ENCODE assay signal across 11 cellular contexts in the genomic region with DNA sequence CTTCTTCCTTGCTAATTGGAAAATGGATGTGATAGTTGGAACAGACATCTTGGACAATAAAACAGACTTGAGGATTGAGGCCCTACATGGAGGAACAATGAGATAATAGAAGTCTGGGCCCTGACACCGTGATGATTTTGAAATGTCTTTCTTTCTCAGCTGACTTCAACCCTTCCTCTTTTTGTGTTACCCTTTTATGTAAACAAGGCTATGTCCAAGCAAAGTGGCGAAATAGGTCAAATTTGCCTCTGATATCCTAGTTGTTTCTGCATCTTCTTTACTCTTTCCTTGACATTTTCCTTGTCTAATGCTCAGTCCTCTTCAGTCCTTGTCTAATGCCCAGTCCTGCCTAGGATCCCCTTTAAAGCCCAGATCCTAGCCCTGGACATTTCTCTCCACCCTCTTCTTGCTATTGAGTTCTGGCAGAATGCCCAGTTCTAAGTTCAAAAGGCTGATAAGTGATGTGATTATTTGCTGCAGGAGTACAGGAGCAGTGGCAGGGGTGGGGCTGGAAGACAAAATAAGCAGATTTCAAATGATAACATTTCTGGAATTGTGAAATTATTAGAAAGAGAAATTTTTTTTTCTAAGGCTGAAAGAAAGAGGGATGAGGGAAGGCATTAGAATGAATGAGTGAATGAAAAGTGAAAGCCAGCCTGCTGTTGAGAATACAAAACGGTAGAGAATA. TPM values are rescaled to one million over a fixed set of nuclear protein-coding genes. Genes with fewer than 3 reads are reported as not detected.
DNase-seq lines count a peak whose midpoint lies in the region; ATAC-seq and TF ChIP-seq lines count a peak whose summit lies in the region.
"Had no signal": no experiment of that assay in that cellular context is flagged by ENCODE, and none has a peak within 500 bp of the region (broad histone marks: within the 10 kb centered on the region; RNA-seq: fewer than 3 reads in every experiment).

No MANE protein-coding gene starts in this region.

- POLR2A ChIA-PET in CD8-positive, alpha-beta T cell (lab: Charles Lee) = no interaction called here

- no peak for TF ChIP-seq CTCF in lung (IDR thresholded peaks at IDR 0.05; ENCODE audit: control extremely low read depth, extremely low read depth)
- TF ChIP-seq CTCF in CD8-positive, alpha-beta T cell (IDR thresholded peaks at IDR 0.05) = no peak
- TF ChIP-seq CTCF in esophagus muscularis mucosa (IDR thresholded peaks at IDR 0.05) = no peak
- TF ChIP-seq CTCF in natural killer cell (IDR thresholded peaks at IDR 0.05) = no peak

- peaks cover 9% of the 10 kb centered on the region for H3K27me3 Mint-ChIP-seq in CD8-positive, alpha-beta T cell (ENCODE audit: low read depth)
- peaks cover 16 to 29% of the 10 kb centered on the region in 2 donors for H3K27me3 Mint-ChIP-seq in natural killer cell (ENCODE audit: low read depth in 2 of 2)

- H3K4me1 ChIP-seq in lung (ENCODE audit: control insufficient read depth in 2 of 2, insufficient read depth in 2 of 2, low read length in 2 of 2) = peaks cover 2 to 4% of the 10 kb centered on the region in 2 donors
- no peaks in the 10 kb centered on the region for H3K4me1 ChIP-seq in CD8-positive, alpha-beta T cell (ENCODE audit: insufficient read depth, low read length)
- H3K4me1 ChIP-seq in esophagus muscularis mucosa = peaks cover 0 to 4% (median 0%) of the 10 kb centered on the region in 4 donors

- no peaks in the 10 kb centered on the region for H3K36me3 ChIP-seq in lung (ENCODE audit: control insufficient read depth in 2 of 2, insufficient read depth in 2 of 2, low read length in 2 of 2)
- no peaks in the 10 kb centered on the region for H3K36me3 ChIP-seq in CD8-positive, alpha-beta T cell (ENCODE audit: insufficient read depth, low read length)
- H3K36me3 ChIP-seq in esophagus muscularis mucosa = no peaks in the 10 kb centered on the region

- ATAC-seq in lung (ENCODE audit: insufficient read depth, low FRiP score) (peak; percentile 34), natural killer cell (no peak)
- no peak for ATAC-seq in CD8-positive, alpha-beta T cell

- H3K4me3 Mint-ChIP-seq in CD8-positive, alpha-beta T cell = no peak overlapping the region
- H3K4me3 Mint-ChIP-seq in natural killer cell = no peak overlapping the region
- H3K4me3 Mint-ChIP-seq: activated B cell treated with CpG ODN at 0.5 μM for 24 hours; activated naive CD8-positive, alpha-beta T cell treated with anti-CD3 and anti-CD28 coated beads, Interleukin-2, amount 10 ng/mL, durations not matched to agents 7 days and 5 days had no signal

- intact Hi-C loops in CD8-positive, alpha-beta T cell (cut with DNase I, micrococcal nuclease) = no loop called here
- intact Hi-C loops in esophagus muscularis mucosa (cut with DNase I) (no loop called here), natural killer cell (cut with micrococcal nuclease) (no loop called here)

- TF ChIP-seq POLR2A in esophagus muscularis mucosa (IDR thresholded peaks at IDR 0.05; ENCODE audit: low read depth) = no peak

- CTCF ChIA-PET in CD8-positive, alpha-beta T cell (lab: Charles Lee) = no interaction called here

- 28 to 34% methylated on average over 3 of the region's 3 CpGs for WGBS in lung, 2 donors
- WGBS in esophagus muscularis mucosa = 67% methylated on average over 3 of the region's 3 CpGs

- no peak overlapping the region for H3K27ac ChIP-seq in lung (ENCODE audit: low read depth in 1 of 2, low read length in 1 of 2)
- H3K27ac ChIP-seq in CD8-positive, alpha-beta T cell (ENCODE audit: low read depth, low read length) = no peak overlapping the region
- peak overlapping the region in 1 of 4 donors; percentile 25 for H3K27ac ChIP-seq in esophagus muscularis mucosa (replicated peaks in 1 of 4)

- no peak overlapping the region for H3K4me3 ChIP-seq in lung
- H3K4me3 ChIP-seq in CD8-positive, alpha-beta T cell (ENCODE audit: low read depth, low read length) = no peak overlapping the region
- no peak overlapping the region for H3K4me3 ChIP-seq in esophagus muscularis mucosa

- in situ Hi-C loops in SK-MEL-5 (cut with HindIII; ENCODE audit: low pct_unique_long_range_greater_than_20kb, low sequenced_read_pairs) = no loop called here

- no peak for TF ChIP-seq EP300 in esophagus muscularis mucosa (IDR thresholded peaks at IDR 0.05)

- DNase-seq in DMS 273 (lab: John Stamatoyannopoulos, UW; ENCODE audit: unreplicated experiment) (peak; percentile 60), NCI-H1105 (lab: John Stamatoyannopoulos, UW) (peak; percentile 87), SK-MEL-5 (ENCODE audit: low read depth, low spot score) (peak; percentile 22), lung (ENCODE audit: low spot score) (no peak), kidney glomerular epithelial cell (lab: John Stamatoyannopoulos, UW) (no peak), esophagus muscularis mucosa (ENCODE audit: extremely low spot score) (no peak), natural killer cell (no peak)
- no peak for DNase-seq in CD8-positive, alpha-beta T cell
- DNase-seq: activated B cell treated with CpG ODN at 0.5 μM for 24 hours; activated naive CD8-positive, alpha-beta T cell treated with anti-CD3 and anti-CD28 coated beads, Interleukin-2, amount 10 ng/mL, durations not matched to agents 7 days and 5 days; stimulated activated CD4-positive, alpha-beta T cell treated with anti-CD3 and anti-CD28 coated beads, Interleukin-4, amount 100 ng/mL, for 1 hour had no signal

- no peaks in the 10 kb centered on the region for H3K9me3 Mint-ChIP-seq in CD8-positive, alpha-beta T cell
- H3K9me3 Mint-ChIP-seq in natural killer cell = no peaks in the 10 kb centered on the region
- H3K9me3 Mint-ChIP-seq: activated B cell treated with CpG ODN at 0.5 μM for 24 hours; activated naive CD8-positive, alpha-beta T cell treated with anti-CD3 and anti-CD28 coated beads, Interleukin-2, amount 10 ng/mL, durations not matched to agents 7 days and 5 days had no signal

- no peaks in the 10 kb centered on the region for H3K36me3 Mint-ChIP-seq in CD8-positive, alpha-beta T cell
- no peaks in the 10 kb centered on the region for H3K36me3 Mint-ChIP-seq in natural killer cell
- H3K36me3 Mint-ChIP-seq: activated naive CD8-positive, alpha-beta T cell treated with anti-CD3 and anti-CD28 coated beads, Interleukin-2, amount 10 ng/mL, durations not matched to agents 7 days and 5 days had no signal

- H3K9me3 ChIP-seq in lung (ENCODE audit: control insufficient read depth in 2 of 2, insufficient read depth in 1 of 2, low read length in 1 of 2) (no peaks in the 10 kb centered on the region), esophagus muscularis mucosa (no peaks in the 10 kb centered on the region)
- H3K9me3 ChIP-seq in CD8-positive, alpha-beta T cell (ENCODE audit: low read length) = no peaks in the 10 kb centered on the region

- H3K27me3 ChIP-seq in lung (ENCODE audit: control insufficient read depth, insufficient read depth) = no peaks in the 10 kb centered on the region
- H3K27me3 ChIP-seq in CD8-positive, alpha-beta T cell (ENCODE audit: insufficient read depth, low read length) = no peaks in the 10 kb centered on the region
- H3K27me3 ChIP-seq in esophagus muscularis mucosa = peaks cover 0 to 1% (median 0%) of the 10 kb centered on the region in 4 donors

- no peaks in the 10 kb centered on the region for H3K4me1 Mint-ChIP-seq in CD8-positive, alpha-beta T cell (ENCODE audit: low read depth)
- H3K4me1 Mint-ChIP-seq in natural killer cell = no peaks in the 10 kb centered on the region
- H3K4me1 Mint-ChIP-seq: activated naive CD8-positive, alpha-beta T cell treated with anti-CD3 and anti-CD28 coated beads, Interleukin-2, amount 10 ng/mL, durations not matched to agents 7 days and 5 days had no signal

- H3K27ac Mint-ChIP-seq in CD8-positive, alpha-beta T cell = no peak overlapping the region
- no peak overlapping the region for H3K27ac Mint-ChIP-seq in natural killer cell
- H3K27ac Mint-ChIP-seq: activated B cell treated with CpG ODN at 0.5 μM for 24 hours; activated naive CD8-positive, alpha-beta T cell treated with anti-CD3 and anti-CD28 coated beads, Interleukin-2, amount 10 ng/mL, durations not matched to agents 7 days and 5 days had no signal

RNA-seq across cellular contexts. Expression of a gene that starts 6.5 kb away (rescaled TPM):
- total RNA-seq in SK-MEL-5 (2014; rRNA removed; shearing (Covaris generic)) = 51.5 and 53.0 TPM in 2 replicates
- polyA plus RNA-seq in SK-MEL-5 (2015; cell fraction: cytosol; rRNA removed) = 23.5 and 34.7 TPM in 2 replicates
- polyA plus RNA-seq in SK-MEL-5 (2015; cell fraction: nucleus; rRNA removed) = 128 and 163 TPM in 2 replicates
- total RNA-seq in lung (100 to 1,000 TPM in 1 of 2 donors, 10 to 100 TPM in 1; 54.9 to 184 TPM), esophagus muscularis mucosa (10 to 100 TPM; 31.0 to 39.0 (median 32.6) TPM), natural killer cell (100 to 1,000 TPM in 2 of 3 donors, 10 to 100 TPM in 1; 89.3 to 127 (median 115) TPM)
- 10 to 100 TPM; 13.9 to 22.2 TPM for polyA plus RNA-seq in lung
- total RNA-seq in CD8-positive, alpha-beta T cell = 10 to 100 TPM; 61.4 to 65.0 TPM

Comparison
In these comparisons a context has a peak if more than half of its experiments do, and no peak if none do; other contexts are left out.
1. DNase-seq: peak in DMS 273 (single experiment), NCI-H1105 (single experiment) and SK-MEL-5 (single experiment); none in lung (single experiment), CD8-positive, alpha-beta T cell (0 of 7), kidney glomerular epithelial cell (single experiment), esophagus muscularis mucosa (single experiment) and natural killer cell (single experiment).